ENCODE assay signal across 1 cellular context in genomic region chr1:160428053-160428452, GRCh38.
TF ChIP-seq lines count a peak whose summit lies in the region.

No MANE protein-coding gene starts in this region.

TF ChIP-seq in HepG2, 621 proteins besides CTCF, POLR2A, EP300 and RAD21:
- no peak for TF ChIP-seq PTBP1 (IDR thresholded peaks at IDR 0.05; ENCODE audit: low read depth, low read length, poor library complexity, severe bottlenecking)
- TF ChIP-seq ATF7 (IDR thresholded peaks at IDR 0.05): peak; percentile 36; the same call in 1 of the 2 replicates
- no peak for TF ChIP-seq ATF7 (CRISPR knock-in tag; IDR thresholded peaks at IDR 0.05)
